ENCODE assay signal across 11 cellular contexts in genomic region chr4:152257601-152258066, GRCh38.
DNase-seq lines count a peak whose midpoint lies in the region; ATAC-seq, FAIRE-seq and TF ChIP-seq lines count a peak whose summit lies in the region.
"Had no signal": no experiment of that assay in that cellular context is flagged by ENCODE, and none has a peak within 500 bp of the region (broad histone marks: within the 10 kb centered on the region; RNA-seq: fewer than 3 reads in every experiment).

No MANE protein-coding gene starts in this region.

- H3K36me3 ChIP-seq in bronchial epithelial cell (ENCODE audit: control insufficient read depth, insufficient read depth, low read length) = no peaks in the 10 kb centered on the region
- H3K36me3 ChIP-seq in mesenchymal stem cell (ENCODE audit: control insufficient read depth in 1 of 2, insufficient read depth in 2 of 2, low read depth in 1 of 2, low read length in 2 of 2) = no peaks in the 10 kb centered on the region

- no peak overlapping the region for H2BK5ac ChIP-seq in mesenchymal stem cell (ENCODE audit: low read depth, low read length, poor library complexity, severe bottlenecking)

- DNase-seq in GM04503 (ENCODE audit: low read depth) (peak; percentile 42), LoVo (ENCODE audit: low spot score) (peak; percentile 6), bronchial epithelial cell (ENCODE audit: low read depth) (peak; percentile 70), mesenchymal stem cell (peak; percentile 18)
- DNase-seq in activated CD4-positive, CD25-positive, alpha-beta regulatory T cell (lab: John Stamatoyannopoulos, UW) = no peak
- DNase-seq: activated CD4-positive, alpha-beta memory T cell treated with anti-CD3 and anti-CD28 coated beads for 36 hours; DMS79 treated with DMSO at 0.1 percent for 48 hours; natural killer cell; NCI-H2171 treated with DMSO at 0.1 percent for 48 hours had no signal

- H3K14ac ChIP-seq in mesenchymal stem cell (ENCODE audit: low read length in 2 of 2) = no peak overlapping the region

- H3K23ac ChIP-seq in mesenchymal stem cell (ENCODE audit: low read length in 2 of 2) = no peak overlapping the region

- H4K91ac ChIP-seq in mesenchymal stem cell (ENCODE audit: low read length) = peak overlapping the region; percentile 48

- H2BK120ac ChIP-seq in mesenchymal stem cell (ENCODE audit: low read depth, low read length) = peak overlapping the region; percentile 42

- peak; percentile 7 for FAIRE-seq in bronchial epithelial cell (lab: Jason Lieb, UNC)

- H3K27ac ChIP-seq in mesenchymal stem cell (ENCODE audit: low read length, poor library complexity, severe bottlenecking) = peak overlapping the region; percentile 3

- H3K27me3 ChIP-seq in bronchial epithelial cell (ENCODE audit: control insufficient read depth, insufficient read depth, low read length) = no peaks in the 10 kb centered on the region
- no peaks in the 10 kb centered on the region for H3K27me3 ChIP-seq in mesenchymal stem cell (ENCODE audit: control insufficient read depth in 1 of 2, insufficient read depth in 1 of 2, low read length in 2 of 2)

- peak overlapping the region; percentile 9 to 42 for H3K4ac ChIP-seq in mesenchymal stem cell (ENCODE audit: low read depth in 1 of 2, low read length in 2 of 2)

- H2AK5ac ChIP-seq in mesenchymal stem cell (ENCODE audit: low read length, severe bottlenecking) = peak overlapping the region; percentile 51

- no peak for TF ChIP-seq CTCF in bronchial epithelial cell (IDR thresholded peaks at IDR 0.05; ENCODE audit: insufficient read depth, low read length, severe bottlenecking)

- WGBS in mesenchymal stem cell = 84% methylated on average over 4 of the region's 5 CpGs

- no peaks in the 10 kb centered on the region for H3K79me1 ChIP-seq in mesenchymal stem cell (replicated peaks; ENCODE audit: low read length, poor library complexity, severe bottlenecking)

- H2BK15ac ChIP-seq in mesenchymal stem cell (ENCODE audit: low read depth, poor library complexity, severe bottlenecking) = peak overlapping the region; percentile 87

- peak overlapping the region; percentile 49 to 79 for H3K18ac ChIP-seq in mesenchymal stem cell (ENCODE audit: low read depth in 1 of 2, low read length in 2 of 2)

- no peak for ATAC-seq in GM18868 (IDR thresholded peaks at IDR 0.05; ENCODE audit: unreplicated experiment)
- ATAC-seq in HG03280 (IDR thresholded peaks at IDR 0.05; ENCODE audit: unreplicated experiment) = no peak
- ATAC-seq: natural killer cell had no signal

- H3K4me1 ChIP-seq in mesenchymal stem cell (ENCODE audit: control insufficient read depth, insufficient read depth, low read depth, low read length) = peaks cover 22% of the 10 kb centered on the region

- H2BK12ac ChIP-seq in mesenchymal stem cell (ENCODE audit: low read length in 2 of 2) = peak overlapping the region; percentile 81 to 87

- H3K9ac ChIP-seq in mesenchymal stem cell (ENCODE audit: low read length) = no peak overlapping the region

- peaks cover 11% of the 10 kb centered on the region for H3K9me3 ChIP-seq in mesenchymal stem cell (ENCODE audit: control insufficient read depth, low read length)

- H2AFZ ChIP-seq in mesenchymal stem cell (ENCODE audit: low read depth, low read length) = peak overlapping the region; percentile 3

- H3K4me2 ChIP-seq in mesenchymal stem cell (ENCODE audit: low read length, poor library complexity, severe bottlenecking) = no peak overlapping the region

- H3K4me3 ChIP-seq in bronchial epithelial cell (ENCODE audit: low read depth, low read length) (no peak overlapping the region), mesenchymal stem cell (ENCODE audit: insufficient read depth in 1 of 2, low read depth in 1 of 2, low read length in 2 of 2) (no peak overlapping the region)

- H4K8ac ChIP-seq in mesenchymal stem cell (ENCODE audit: low read length) = peak overlapping the region; percentile 92

Comparison
In these comparisons a context has a peak if more than half of its experiments do, and no peak if none do; other contexts are left out.
1. DNase-seq: peak in GM04503 (single experiment), LoVo (single experiment), bronchial epithelial cell (single experiment) and mesenchymal stem cell (single experiment); none in activated CD4-positive, CD25-positive, alpha-beta regulatory T cell (0 of 4).